Comparison of ENCODE assay signal across 9 cellular contexts in genomic region chr5:178006181-178007132, GRCh38. TPM values are rescaled to one million over a fixed set of nuclear protein-coding genes. Genes with fewer than 3 reads are reported as not detected.
A peak's percentile ranks its signal among the peaks of the same experiment; 100 is the strongest.
DNase-seq lines count a peak whose midpoint lies in the region; ATAC-seq and TF ChIP-seq lines count a peak whose summit lies in the region.
"Not testable (repeated sequence)": the region's sequence is repeated elsewhere in the genome, so short reads cannot be mapped to it uniquely, and the experiment has no call there.
"Had no signal": no experiment of that assay in that cellular context is flagged by ENCODE, and none has a peak within 500 bp of the region (broad histone marks: within the 10 kb centered on the region; RNA-seq: fewer than 3 reads in every experiment).

No MANE protein-coding gene starts in this region.

- H3K4me3 ChIP-seq in astrocyte of the cerebellum (ENCODE audit: low read depth, low read length) (peak overlapping the region; percentile 30), heart right ventricle (peak overlapping the region in 7 of 10 donors; percentile 22 to 53 (median 44))

- peak overlapping the region in 1 of 10 donors; percentile 57 for H3K27ac ChIP-seq in heart right ventricle

- 1 to 6% methylated on average over 30 to 33 of the region's 77 CpGs for WGBS in heart right ventricle, 2 donors

- intact Hi-C loops in heart right ventricle (cut with DNase I): not testable (repeated sequence)

- peak overlapping the region; percentile 29 for H3K4me3 Mint-ChIP-seq in osteocyte (ENCODE audit: unreplicated experiment)

- TF ChIP-seq CTCF in astrocyte of the cerebellum (IDR thresholded peaks at IDR 0.05; ENCODE audit: low read depth, low read length, missing control alignments); heart right ventricle (IDR thresholded peaks at IDR 0.05); osteocyte (IDR thresholded peaks at IDR 0.05): not testable (repeated sequence)

- not testable (repeated sequence) for H3K9me3 ChIP-seq in heart right ventricle

- peaks cover 0 to 42% (median 34%) of the 10 kb centered on the region in 7 donors for H3K27me3 ChIP-seq in heart right ventricle

- not testable (repeated sequence) for H3K4me1 Mint-ChIP-seq in osteocyte (ENCODE audit: unreplicated experiment)

- H3K4me1 ChIP-seq in heart right ventricle: not testable (repeated sequence)

- H3K27ac Mint-ChIP-seq in osteocyte (ENCODE audit: unreplicated experiment): not testable (repeated sequence)

- H3K9me3 Mint-ChIP-seq in osteocyte (ENCODE audit: unreplicated experiment): not testable (repeated sequence)

- in situ Hi-C loops in astrocyte of the cerebellum (cut with HindIII; ENCODE audit: low sequenced_read_pairs): not testable (repeated sequence)

- ATAC-seq in GM21723 (IDR thresholded peaks at IDR 0.05; ENCODE audit: unreplicated experiment): peak; percentile 83
- peak in 6 of 8 donors; percentile 13 to 93 (median 76) for ATAC-seq in heart right ventricle

- peak; percentile 36 for DNase-seq in T-helper 9 cell
- peak; percentile 79 for DNase-seq in activated T-cell treated with anti-CD3 and anti-CD28 coated beads, Interleukin-2, amount 50 U/mL, for 1 hour
- DNase-seq in astrocyte of the cerebellum (ENCODE audit: low read depth); heart right ventricle: not testable (repeated sequence)
- DNase-seq in osteocyte (ENCODE audit: extremely low spot score, unreplicated experiment): peak; percentile 73
- DNase-seq in stimulated activated CD8-positive, alpha-beta memory T cell treated with anti-CD3 and anti-CD28 coated beads, Interleukin-15, amount 100 ng/mL, for 24 hours (ENCODE audit: low read depth): peak; percentile 10

- not testable (repeated sequence) for H3K36me3 Mint-ChIP-seq in osteocyte (ENCODE audit: unreplicated experiment)

- not testable (repeated sequence) for H3K27me3 Mint-ChIP-seq in osteocyte (ENCODE audit: unreplicated experiment)

- not testable (repeated sequence) for H3K36me3 ChIP-seq in heart right ventricle

RNA-seq across cellular contexts. Expression of gene PROP1, which starts 10.4 kb away (rescaled TPM):
- total RNA-seq in heart right ventricle (not detected), osteocyte (not detected in 2 replicates)
- not detected for polyA plus RNA-seq in heart right ventricle
- total RNA-seq: ascending aorta had no signal
- polyA plus RNA-seq: neural cell had no signal
